Comparison of ENCODE assay signal across 1 cellular context in the genomic region with DNA sequence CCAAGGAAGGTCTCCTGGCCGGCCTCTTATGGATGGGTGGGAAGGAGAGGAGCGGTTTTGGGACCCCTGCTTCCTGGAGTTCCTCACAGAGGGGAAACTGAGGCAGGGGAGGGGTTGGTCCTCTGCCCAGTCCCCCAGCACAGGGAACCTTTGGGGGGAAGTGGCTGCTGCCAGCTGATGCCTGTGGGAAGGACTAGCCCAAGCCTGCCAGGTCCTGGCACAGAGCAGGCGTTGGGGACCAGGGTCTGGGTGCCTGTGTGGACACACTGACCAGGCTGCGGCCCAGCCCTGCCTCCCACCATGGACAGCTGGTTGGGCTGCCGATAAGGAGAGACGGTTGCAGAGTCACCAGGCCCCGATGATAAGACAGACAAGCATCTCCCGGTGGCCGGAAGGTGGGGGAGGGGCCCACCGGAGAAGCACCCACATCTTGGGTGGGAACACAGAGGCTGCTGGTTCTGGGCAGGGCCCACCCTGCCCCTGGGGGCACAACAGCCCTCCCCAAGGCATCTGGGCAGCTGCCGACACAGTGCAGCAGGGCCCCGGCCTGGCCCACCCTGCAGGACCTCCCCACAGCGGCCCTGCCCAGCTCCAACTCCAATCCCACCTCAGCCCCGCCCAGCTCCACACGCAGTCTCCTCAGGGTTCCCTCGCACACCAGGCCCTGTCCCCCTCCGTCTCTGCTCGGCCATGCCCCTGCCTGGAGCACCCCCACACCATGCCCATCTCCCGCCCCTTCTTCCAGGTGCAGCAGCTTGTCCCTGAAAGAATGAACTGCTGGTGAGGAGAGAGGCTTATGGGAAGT.
TF ChIP-seq lines count a peak whose summit lies in the region.

No MANE protein-coding gene starts in this region.

TF ChIP-seq in K562, 482 proteins besides CTCF, POLR2A, EP300 and RAD21 (continued from another document and continues in another):
- TF ChIP-seq, protein P1, sequence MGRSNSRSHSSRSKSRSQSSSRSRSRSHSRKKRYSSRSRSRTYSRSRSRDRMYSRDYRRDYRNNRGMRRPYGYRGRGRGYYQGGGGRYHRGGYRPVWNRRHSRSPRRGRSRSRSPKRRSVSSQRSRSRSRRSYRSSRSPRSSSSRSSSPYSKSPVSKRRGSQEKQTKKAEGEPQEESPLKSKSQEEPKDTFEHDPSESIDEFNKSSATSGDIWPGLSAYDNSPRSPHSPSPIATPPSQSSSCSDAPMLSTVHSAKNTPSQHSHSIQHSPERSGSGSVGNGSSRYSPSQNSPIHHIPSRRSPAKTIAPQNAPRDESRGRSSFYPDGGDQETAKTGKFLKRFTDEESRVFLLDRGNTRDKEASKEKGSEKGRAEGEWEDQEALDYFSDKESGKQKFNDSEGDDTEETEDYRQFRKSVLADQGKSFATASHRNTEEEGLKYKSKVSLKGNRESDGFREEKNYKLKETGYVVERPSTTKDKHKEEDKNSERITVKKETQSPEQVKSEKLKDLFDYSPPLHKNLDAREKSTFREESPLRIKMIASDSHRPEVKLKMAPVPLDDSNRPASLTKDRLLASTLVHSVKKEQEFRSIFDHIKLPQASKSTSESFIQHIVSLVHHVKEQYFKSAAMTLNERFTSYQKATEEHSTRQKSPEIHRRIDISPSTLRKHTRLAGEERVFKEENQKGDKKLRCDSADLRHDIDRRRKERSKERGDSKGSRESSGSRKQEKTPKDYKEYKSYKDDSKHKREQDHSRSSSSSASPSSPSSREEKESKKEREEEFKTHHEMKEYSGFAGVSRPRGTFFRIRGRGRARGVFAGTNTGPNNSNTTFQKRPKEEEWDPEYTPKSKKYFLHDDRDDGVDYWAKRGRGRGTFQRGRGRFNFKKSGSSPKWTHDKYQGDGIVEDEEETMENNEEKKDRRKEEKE (IDR thresholded peaks at IDR 0.05; ENCODE audit: borderline replicate concordance in 1 of 2, control insufficient read depth in 1 of 2, low read depth in 2 of 2, low read length in 1 of 2) = no peak
- TF ChIP-seq, protein P2, sequence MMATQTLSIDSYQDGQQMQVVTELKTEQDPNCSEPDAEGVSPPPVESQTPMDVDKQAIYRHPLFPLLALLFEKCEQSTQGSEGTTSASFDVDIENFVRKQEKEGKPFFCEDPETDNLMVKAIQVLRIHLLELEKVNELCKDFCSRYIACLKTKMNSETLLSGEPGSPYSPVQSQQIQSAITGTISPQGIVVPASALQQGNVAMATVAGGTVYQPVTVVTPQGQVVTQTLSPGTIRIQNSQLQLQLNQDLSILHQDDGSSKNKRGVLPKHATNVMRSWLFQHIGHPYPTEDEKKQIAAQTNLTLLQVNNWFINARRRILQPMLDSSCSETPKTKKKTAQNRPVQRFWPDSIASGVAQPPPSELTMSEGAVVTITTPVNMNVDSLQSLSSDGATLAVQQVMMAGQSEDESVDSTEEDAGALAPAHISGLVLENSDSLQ (IDR thresholded peaks at IDR 0.05) = peak; percentile 39; the same call in 1 of the 2 replicates
- TF ChIP-seq, protein P3, sequence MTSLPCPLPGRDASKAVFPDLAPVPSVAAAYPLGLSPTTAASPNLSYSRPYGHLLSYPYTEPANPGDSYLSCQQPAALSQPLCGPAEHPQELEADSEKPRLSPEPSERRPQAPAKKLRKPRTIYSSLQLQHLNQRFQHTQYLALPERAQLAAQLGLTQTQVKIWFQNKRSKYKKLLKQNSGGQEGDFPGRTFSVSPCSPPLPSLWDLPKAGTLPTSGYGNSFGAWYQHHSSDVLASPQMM (CRISPR knock-in tag; IDR thresholded peaks at IDR 0.05) = no peak
- TF ChIP-seq, protein P4, sequence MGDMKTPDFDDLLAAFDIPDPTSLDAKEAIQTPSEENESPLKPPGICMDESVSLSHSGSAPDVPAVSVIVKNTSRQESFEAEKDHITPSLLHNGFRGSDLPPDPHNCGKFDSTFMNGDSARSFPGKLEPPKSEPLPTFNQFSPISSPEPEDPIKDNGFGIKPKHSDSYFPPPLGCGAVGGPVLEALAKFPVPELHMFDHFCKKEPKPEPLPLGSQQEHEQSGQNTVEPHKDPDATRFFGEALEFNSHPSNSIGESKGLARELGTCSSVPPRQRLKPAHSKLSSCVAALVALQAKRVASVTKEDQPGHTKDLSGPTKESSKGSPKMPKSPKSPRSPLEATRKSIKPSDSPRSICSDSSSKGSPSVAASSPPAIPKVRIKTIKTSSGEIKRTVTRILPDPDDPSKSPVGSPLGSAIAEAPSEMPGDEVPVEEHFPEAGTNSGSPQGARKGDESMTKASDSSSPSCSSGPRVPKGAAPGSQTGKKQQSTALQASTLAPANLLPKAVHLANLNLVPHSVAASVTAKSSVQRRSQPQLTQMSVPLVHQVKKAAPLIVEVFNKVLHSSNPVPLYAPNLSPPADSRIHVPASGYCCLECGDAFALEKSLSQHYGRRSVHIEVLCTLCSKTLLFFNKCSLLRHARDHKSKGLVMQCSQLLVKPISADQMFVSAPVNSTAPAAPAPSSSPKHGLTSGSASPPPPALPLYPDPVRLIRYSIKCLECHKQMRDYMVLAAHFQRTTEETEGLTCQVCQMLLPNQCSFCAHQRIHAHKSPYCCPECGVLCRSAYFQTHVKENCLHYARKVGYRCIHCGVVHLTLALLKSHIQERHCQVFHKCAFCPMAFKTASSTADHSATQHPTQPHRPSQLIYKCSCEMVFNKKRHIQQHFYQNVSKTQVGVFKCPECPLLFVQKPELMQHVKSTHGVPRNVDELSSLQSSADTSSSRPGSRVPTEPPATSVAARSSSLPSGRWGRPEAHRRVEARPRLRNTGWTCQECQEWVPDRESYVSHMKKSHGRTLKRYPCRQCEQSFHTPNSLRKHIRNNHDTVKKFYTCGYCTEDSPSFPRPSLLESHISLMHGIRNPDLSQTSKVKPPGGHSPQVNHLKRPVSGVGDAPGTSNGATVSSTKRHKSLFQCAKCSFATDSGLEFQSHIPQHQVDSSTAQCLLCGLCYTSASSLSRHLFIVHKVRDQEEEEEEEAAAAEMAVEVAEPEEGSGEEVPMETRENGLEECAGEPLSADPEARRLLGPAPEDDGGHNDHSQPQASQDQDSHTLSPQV (IDR thresholded peaks at IDR 0.05) = peak; percentile 92
- TF ChIP-seq EP400 (IDR thresholded peaks at IDR 0.05) = peak; percentile 72; the same call in 1 of the 2 replicates
- TF ChIP-seq, protein P5, sequence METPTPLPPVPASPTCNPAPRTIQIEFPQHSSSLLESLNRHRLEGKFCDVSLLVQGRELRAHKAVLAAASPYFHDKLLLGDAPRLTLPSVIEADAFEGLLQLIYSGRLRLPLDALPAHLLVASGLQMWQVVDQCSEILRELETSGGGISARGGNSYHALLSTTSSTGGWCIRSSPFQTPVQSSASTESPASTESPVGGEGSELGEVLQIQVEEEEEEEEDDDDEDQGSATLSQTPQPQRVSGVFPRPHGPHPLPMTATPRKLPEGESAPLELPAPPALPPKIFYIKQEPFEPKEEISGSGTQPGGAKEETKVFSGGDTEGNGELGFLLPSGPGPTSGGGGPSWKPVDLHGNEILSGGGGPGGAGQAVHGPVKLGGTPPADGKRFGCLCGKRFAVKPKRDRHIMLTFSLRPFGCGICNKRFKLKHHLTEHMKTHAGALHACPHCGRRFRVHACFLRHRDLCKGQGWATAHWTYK (CRISPR knock-in tag; IDR thresholded peaks at IDR 0.05) = peak; percentile 79
- TF ChIP-seq, protein P6, sequence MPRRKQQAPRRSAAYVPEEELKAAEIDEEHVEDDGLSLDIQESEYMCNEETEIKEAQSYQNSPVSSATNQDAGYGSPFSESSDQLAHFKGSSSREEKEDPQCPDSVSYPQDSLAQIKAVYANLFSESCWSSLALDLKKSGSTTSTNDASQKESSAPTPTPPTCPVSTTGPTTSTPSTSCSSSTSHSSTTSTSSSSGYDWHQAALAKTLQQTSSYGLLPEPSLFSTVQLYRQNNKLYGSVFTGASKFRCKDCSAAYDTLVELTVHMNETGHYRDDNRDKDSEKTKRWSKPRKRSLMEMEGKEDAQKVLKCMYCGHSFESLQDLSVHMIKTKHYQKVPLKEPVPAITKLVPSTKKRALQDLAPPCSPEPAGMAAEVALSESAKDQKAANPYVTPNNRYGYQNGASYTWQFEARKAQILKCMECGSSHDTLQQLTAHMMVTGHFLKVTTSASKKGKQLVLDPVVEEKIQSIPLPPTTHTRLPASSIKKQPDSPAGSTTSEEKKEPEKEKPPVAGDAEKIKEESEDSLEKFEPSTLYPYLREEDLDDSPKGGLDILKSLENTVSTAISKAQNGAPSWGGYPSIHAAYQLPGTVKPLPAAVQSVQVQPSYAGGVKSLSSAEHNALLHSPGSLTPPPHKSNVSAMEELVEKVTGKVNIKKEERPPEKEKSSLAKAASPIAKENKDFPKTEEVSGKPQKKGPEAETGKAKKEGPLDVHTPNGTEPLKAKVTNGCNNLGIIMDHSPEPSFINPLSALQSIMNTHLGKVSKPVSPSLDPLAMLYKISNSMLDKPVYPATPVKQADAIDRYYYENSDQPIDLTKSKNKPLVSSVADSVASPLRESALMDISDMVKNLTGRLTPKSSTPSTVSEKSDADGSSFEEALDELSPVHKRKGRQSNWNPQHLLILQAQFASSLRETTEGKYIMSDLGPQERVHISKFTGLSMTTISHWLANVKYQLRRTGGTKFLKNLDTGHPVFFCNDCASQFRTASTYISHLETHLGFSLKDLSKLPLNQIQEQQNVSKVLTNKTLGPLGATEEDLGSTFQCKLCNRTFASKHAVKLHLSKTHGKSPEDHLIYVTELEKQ (CRISPR knock-in tag; IDR thresholded peaks at IDR 0.05) = peak; percentile 49; the same call in 1 of the 2 replicates
- TF ChIP-seq, protein P7, sequence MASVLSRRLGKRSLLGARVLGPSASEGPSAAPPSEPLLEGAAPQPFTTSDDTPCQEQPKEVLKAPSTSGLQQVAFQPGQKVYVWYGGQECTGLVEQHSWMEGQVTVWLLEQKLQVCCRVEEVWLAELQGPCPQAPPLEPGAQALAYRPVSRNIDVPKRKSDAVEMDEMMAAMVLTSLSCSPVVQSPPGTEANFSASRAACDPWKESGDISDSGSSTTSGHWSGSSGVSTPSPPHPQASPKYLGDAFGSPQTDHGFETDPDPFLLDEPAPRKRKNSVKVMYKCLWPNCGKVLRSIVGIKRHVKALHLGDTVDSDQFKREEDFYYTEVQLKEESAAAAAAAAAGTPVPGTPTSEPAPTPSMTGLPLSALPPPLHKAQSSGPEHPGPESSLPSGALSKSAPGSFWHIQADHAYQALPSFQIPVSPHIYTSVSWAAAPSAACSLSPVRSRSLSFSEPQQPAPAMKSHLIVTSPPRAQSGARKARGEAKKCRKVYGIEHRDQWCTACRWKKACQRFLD (CRISPR knock-in tag; IDR thresholded peaks at IDR 0.05) = peak; percentile 93
- peak; percentile 39; the same call in 1 of the 2 replicates for TF ChIP-seq ZFP1 (CRISPR knock-in tag; IDR thresholded peaks at IDR 0.05)
- no peak for TF ChIP-seq ZNF3 (CRISPR knock-in tag; IDR thresholded peaks at IDR 0.05)
- no peak for TF ChIP-seq RBM14 (IDR thresholded peaks at IDR 0.05; ENCODE audit: borderline replicate concordance, insufficient read depth, low read depth, low read length)
- TF ChIP-seq GATA2 (CRISPR knock-in tag; IDR thresholded peaks at IDR 0.05) = peak; percentile 98
- TF ChIP-seq, protein P8, sequence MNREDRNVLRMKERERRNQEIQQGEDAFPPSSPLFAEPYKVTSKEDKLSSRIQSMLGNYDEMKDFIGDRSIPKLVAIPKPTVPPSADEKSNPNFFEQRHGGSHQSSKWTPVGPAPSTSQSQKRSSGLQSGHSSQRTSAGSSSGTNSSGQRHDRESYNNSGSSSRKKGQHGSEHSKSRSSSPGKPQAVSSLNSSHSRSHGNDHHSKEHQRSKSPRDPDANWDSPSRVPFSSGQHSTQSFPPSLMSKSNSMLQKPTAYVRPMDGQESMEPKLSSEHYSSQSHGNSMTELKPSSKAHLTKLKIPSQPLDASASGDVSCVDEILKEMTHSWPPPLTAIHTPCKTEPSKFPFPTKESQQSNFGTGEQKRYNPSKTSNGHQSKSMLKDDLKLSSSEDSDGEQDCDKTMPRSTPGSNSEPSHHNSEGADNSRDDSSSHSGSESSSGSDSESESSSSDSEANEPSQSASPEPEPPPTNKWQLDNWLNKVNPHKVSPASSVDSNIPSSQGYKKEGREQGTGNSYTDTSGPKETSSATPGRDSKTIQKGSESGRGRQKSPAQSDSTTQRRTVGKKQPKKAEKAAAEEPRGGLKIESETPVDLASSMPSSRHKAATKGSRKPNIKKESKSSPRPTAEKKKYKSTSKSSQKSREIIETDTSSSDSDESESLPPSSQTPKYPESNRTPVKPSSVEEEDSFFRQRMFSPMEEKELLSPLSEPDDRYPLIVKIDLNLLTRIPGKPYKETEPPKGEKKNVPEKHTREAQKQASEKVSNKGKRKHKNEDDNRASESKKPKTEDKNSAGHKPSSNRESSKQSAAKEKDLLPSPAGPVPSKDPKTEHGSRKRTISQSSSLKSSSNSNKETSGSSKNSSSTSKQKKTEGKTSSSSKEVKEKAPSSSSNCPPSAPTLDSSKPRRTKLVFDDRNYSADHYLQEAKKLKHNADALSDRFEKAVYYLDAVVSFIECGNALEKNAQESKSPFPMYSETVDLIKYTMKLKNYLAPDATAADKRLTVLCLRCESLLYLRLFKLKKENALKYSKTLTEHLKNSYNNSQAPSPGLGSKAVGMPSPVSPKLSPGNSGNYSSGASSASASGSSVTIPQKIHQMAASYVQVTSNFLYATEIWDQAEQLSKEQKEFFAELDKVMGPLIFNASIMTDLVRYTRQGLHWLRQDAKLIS (CRISPR knock-in tag; IDR thresholded peaks at IDR 0.05) = no peak
- TF ChIP-seq, protein P9, sequence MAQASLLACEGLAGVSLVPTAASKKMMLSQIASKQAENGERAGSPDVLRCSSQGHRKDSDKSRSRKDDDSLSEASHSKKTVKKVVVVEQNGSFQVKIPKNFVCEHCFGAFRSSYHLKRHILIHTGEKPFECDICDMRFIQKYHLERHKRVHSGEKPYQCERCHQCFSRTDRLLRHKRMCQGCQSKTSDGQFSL (CRISPR knock-in tag; IDR thresholded peaks at IDR 0.05) = peak; percentile 84
- TF ChIP-seq, protein P9 (tag; IDR thresholded peaks at IDR 0.05) = peak; percentile 19 to 28; a peak in 2 of 4 replicates
- no peak for TF ChIP-seq STAT5B (CRISPR knock-in tag; IDR thresholded peaks at IDR 0.05)
- TF ChIP-seq NR1H2 (CRISPR knock-in tag; IDR thresholded peaks at IDR 0.05) = no peak
- no peak for TF ChIP-seq ZNF57 (CRISPR knock-in tag; IDR thresholded peaks at IDR 0.05)
- TF ChIP-seq, protein P10, sequence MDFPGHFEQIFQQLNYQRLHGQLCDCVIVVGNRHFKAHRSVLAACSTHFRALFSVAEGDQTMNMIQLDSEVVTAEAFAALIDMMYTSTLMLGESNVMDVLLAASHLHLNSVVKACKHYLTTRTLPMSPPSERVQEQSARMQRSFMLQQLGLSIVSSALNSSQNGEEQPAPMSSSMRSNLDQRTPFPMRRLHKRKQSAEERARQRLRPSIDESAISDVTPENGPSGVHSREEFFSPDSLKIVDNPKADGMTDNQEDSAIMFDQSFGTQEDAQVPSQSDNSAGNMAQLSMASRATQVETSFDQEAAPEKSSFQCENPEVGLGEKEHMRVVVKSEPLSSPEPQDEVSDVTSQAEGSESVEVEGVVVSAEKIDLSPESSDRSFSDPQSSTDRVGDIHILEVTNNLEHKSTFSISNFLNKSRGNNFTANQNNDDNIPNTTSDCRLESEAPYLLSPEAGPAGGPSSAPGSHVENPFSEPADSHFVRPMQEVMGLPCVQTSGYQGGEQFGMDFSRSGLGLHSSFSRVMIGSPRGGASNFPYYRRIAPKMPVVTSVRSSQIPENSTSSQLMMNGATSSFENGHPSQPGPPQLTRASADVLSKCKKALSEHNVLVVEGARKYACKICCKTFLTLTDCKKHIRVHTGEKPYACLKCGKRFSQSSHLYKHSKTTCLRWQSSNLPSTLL (IDR thresholded peaks at IDR 0.05) = no peak; the same call in 1 of the 2 replicates
- peak; percentile 24 for TF ChIP-seq RBM22 (IDR thresholded peaks at IDR 0.05; ENCODE audit: low read depth, low read length, poor library complexity, severe bottlenecking)
